In the genomic region with DNA sequence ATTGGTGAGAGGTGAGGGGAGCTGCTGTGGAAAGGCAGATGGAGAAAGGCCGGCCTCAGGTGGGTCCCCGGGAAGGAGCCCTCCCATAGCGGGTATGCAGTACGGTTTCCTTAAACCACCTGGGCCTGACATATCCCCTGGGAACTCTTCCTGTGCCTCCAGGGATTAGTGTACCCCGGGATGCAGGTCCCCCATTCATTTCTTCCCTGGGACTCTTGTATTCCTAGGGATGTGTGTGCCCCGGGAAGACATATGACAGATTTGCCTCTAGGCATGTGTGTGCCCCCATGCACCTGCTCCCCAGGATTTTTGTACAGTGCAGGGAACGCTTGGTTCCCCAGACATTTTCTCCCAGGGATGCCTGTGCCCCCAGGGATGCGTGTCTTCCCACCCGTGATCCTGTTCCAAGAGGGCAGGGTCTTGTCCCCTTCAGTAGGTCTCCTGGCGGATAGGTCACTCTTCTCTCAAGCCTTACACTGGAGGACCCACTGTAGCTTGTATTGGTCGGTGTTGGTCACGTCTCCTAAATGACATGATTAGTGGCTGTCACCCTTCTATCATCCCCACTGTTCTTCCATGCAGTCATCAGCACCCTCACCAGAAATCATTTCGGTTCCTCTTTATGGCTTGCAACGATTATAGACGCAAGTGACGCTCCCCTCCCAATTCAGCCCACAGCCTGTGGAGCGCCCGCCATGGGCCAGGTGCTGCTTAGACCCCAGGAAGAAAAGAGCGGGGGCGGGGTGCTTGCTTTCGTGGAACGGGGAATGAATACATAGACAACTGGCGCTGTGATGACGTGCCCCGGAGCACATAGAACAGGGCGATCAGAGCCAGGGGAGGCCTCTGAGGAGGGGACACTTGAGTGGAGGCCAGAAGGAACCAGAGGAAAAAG, we compare ENCODE assay signal across 9 cellular contexts. TPM values are rescaled to one million over a fixed set of nuclear protein-coding genes. Genes with fewer than 3 reads are reported as not detected.
DNase-seq lines count a peak whose midpoint lies in the region; ATAC-seq and TF ChIP-seq lines count a peak whose summit lies in the region.
"Had no signal": no experiment of that assay in that cellular context is flagged by ENCODE, and none has a peak within 500 bp of the region (broad histone marks: within the 10 kb centered on the region; RNA-seq: fewer than 3 reads in every experiment).

No MANE protein-coding gene starts in this region.

- POLR2A ChIA-PET in Caco-2 (lab: Charles Lee), result no interaction called here
- POLR2A ChIA-PET in WTC11 (lab: Charles Lee), result no interaction called here

- no peaks in the 10 kb centered on the region for H3K27me3 Mint-ChIP-seq in Caco-2 (ENCODE audit: insufficient read depth, unreplicated experiment)
- peaks cover 7% of the 10 kb centered on the region for H3K27me3 Mint-ChIP-seq in WTC11 (ENCODE audit: low read depth)

- intact Hi-C loops in Caco-2 (cut with micrococcal nuclease; ENCODE audit: unreplicated experiment) (no loop called here), left ventricle myocardium superior (cut with micrococcal nuclease) (no loop called here)

- DNase-seq in Caco-2, result no peak
- DNase-seq in WTC11 (ENCODE audit: low spot score), result no peak
- peak; percentile 66 for DNase-seq in left ventricle myocardium superior
- peak in 5 of 49 donors; percentile 4 to 26 (median 18) for DNase-seq in substantia nigra (lab: John Stamatoyannopoulos, UW)
- DNase-seq in NCI-H345 (lab: John Stamatoyannopoulos, UW), result no peak
- DNase-seq in effector CD8-positive, alpha-beta T cell (lab: John Stamatoyannopoulos, UW), result no peak

- BruUV-seq in Caco-2 (replicated peaks; lab: Mats Ljungman, UMichigan), result TSS peak; percentile 40

- H3K27ac ChIP-seq in substantia nigra (ENCODE audit: low read depth, low read length, poor library complexity, severe bottlenecking), result peak overlapping the region; percentile 67
- H3K27ac ChIP-seq: neutrophil had no signal

- H3K27me3 ChIP-seq in Caco-2 (replicated peaks; ENCODE audit: control insufficient read depth, insufficient read depth, low read length), result no peaks in the 10 kb centered on the region

- peak overlapping the region; percentile 83; the same call in 1 of the 2 replicates for H3K4me3 ChIP-seq in Caco-2 (ENCODE audit: low read depth, low read length)

- H3K27ac Mint-ChIP-seq in Caco-2 (ENCODE audit: unreplicated experiment) (no peak overlapping the region), WTC11 (no peak overlapping the region)

- H3K4me3 Mint-ChIP-seq in Caco-2 (ENCODE audit: unreplicated experiment) (peak overlapping the region; percentile 95), WTC11 (peak overlapping the region; percentile 63)

- H3K36me3 ChIP-seq in Caco-2 (ENCODE audit: control insufficient read depth, insufficient read depth, low read length), result no peaks in the 10 kb centered on the region
- H3K36me3 ChIP-seq: neutrophil had no signal

- peaks cover 10% of the 10 kb centered on the region; the same call in 1 of the 2 replicates for H3K4me1 ChIP-seq in Caco-2

- H3K9me3 Mint-ChIP-seq in Caco-2 (ENCODE audit: unreplicated experiment) (no peaks in the 10 kb centered on the region), WTC11 (no peaks in the 10 kb centered on the region)

- no peaks in the 10 kb centered on the region for H3K9me3 ChIP-seq in Caco-2
- H3K9me3 ChIP-seq: neutrophil had no signal

- TF ChIP-seq CTCF in Caco-2 (IDR thresholded peaks at IDR 0.05; ENCODE audit: insufficient read depth in 1 of 2, low read depth in 1 of 2, low read length in 1 of 2, severe bottlenecking in 1 of 2, unreplicated experiment in 1 of 2) (no peak), WTC11 (IDR thresholded peaks at IDR 0.05) (no peak)

- H3K4me1 Mint-ChIP-seq in Caco-2 (ENCODE audit: low read depth, unreplicated experiment), result peaks cover 6% of the 10 kb centered on the region
- H3K4me1 Mint-ChIP-seq in WTC11, result peaks cover 20% of the 10 kb centered on the region

- CTCF ChIA-PET in Caco-2 (lab: Charles Lee) (interaction anchor here (0.5 kb wide), 1 partner anchor 34 kb away, joined by 5 read pairs; no protein-coding TSS in a partner anchor), WTC11 (lab: Charles Lee) (interaction anchor here (1.5 to 3.3 kb wide), 2 partner anchors 32 to 60 kb away, joined by 3 to 9 read pairs; no protein-coding TSS in a partner anchor)

- ATAC-seq in GM19438 (IDR thresholded peaks at IDR 0.05; ENCODE audit: low read depth, unreplicated experiment) (peak; percentile 52), HG03442 (IDR thresholded peaks at IDR 0.05; ENCODE audit: unreplicated experiment) (peak; percentile 55), WTC11 (no peak), left ventricle myocardium superior (peak; percentile 1)

- H3K36me3 Mint-ChIP-seq in Caco-2 (ENCODE audit: insufficient read depth, unreplicated experiment) (no peaks in the 10 kb centered on the region), WTC11 (no peaks in the 10 kb centered on the region)

TF ChIP-seq in WTC11, 78 proteins besides CTCF, POLR2A, EP300 and RAD21 (continues in another document):
- TF ChIP-seq, protein P1, sequence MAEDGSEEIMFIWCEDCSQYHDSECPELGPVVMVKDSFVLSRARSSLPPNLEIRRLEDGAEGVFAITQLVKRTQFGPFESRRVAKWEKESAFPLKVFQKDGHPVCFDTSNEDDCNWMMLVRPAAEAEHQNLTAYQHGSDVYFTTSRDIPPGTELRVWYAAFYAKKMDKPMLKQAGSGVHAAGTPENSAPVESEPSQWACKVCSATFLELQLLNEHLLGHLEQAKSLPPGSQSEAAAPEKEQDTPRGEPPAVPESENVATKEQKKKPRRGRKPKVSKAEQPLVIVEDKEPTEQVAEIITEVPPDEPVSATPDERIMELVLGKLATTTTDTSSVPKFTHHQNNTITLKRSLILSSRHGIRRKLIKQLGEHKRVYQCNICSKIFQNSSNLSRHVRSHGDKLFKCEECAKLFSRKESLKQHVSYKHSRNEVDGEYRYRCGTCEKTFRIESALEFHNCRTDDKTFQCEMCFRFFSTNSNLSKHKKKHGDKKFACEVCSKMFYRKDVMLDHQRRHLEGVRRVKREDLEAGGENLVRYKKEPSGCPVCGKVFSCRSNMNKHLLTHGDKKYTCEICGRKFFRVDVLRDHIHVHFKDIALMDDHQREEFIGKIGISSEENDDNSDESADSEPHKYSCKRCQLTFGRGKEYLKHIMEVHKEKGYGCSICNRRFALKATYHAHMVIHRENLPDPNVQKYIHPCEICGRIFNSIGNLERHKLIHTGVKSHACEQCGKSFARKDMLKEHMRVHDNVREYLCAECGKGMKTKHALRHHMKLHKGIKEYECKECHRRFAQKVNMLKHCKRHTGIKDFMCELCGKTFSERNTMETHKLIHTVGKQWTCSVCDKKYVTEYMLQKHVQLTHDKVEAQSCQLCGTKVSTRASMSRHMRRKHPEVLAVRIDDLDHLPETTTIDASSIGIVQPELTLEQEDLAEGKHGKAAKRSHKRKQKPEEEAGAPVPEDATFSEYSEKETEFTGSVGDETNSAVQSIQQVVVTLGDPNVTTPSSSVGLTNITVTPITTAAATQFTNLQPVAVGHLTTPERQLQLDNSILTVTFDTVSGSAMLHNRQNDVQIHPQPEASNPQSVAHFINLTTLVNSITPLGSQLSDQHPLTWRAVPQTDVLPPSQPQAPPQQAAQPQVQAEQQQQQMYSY (CRISPR knock-in tag; IDR thresholded peaks at IDR 0.05), result no peak
- TF ChIP-seq TEAD1 (CRISPR knock-in tag; IDR thresholded peaks at IDR 0.05), result no peak
- TF ChIP-seq, protein P2, sequence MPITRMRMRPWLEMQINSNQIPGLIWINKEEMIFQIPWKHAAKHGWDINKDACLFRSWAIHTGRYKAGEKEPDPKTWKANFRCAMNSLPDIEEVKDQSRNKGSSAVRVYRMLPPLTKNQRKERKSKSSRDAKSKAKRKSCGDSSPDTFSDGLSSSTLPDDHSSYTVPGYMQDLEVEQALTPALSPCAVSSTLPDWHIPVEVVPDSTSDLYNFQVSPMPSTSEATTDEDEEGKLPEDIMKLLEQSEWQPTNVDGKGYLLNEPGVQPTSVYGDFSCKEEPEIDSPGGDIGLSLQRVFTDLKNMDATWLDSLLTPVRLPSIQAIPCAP (CRISPR knock-in tag; IDR thresholded peaks at IDR 0.05), result no peak
- no peak for TF ChIP-seq TP53 (CRISPR knock-in tag; IDR thresholded peaks at IDR 0.05)
- TF ChIP-seq, protein P3, sequence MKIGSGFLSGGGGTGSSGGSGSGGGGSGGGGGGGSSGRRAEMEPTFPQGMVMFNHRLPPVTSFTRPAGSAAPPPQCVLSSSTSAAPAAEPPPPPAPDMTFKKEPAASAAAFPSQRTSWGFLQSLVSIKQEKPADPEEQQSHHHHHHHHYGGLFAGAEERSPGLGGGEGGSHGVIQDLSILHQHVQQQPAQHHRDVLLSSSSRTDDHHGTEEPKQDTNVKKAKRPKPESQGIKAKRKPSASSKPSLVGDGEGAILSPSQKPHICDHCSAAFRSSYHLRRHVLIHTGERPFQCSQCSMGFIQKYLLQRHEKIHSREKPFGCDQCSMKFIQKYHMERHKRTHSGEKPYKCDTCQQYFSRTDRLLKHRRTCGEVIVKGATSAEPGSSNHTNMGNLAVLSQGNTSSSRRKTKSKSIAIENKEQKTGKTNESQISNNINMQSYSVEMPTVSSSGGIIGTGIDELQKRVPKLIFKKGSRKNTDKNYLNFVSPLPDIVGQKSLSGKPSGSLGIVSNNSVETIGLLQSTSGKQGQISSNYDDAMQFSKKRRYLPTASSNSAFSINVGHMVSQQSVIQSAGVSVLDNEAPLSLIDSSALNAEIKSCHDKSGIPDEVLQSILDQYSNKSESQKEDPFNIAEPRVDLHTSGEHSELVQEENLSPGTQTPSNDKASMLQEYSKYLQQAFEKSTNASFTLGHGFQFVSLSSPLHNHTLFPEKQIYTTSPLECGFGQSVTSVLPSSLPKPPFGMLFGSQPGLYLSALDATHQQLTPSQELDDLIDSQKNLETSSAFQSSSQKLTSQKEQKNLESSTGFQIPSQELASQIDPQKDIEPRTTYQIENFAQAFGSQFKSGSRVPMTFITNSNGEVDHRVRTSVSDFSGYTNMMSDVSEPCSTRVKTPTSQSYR (CRISPR knock-in tag; IDR thresholded peaks at IDR 0.05), result no peak
- TF ChIP-seq, protein P4, sequence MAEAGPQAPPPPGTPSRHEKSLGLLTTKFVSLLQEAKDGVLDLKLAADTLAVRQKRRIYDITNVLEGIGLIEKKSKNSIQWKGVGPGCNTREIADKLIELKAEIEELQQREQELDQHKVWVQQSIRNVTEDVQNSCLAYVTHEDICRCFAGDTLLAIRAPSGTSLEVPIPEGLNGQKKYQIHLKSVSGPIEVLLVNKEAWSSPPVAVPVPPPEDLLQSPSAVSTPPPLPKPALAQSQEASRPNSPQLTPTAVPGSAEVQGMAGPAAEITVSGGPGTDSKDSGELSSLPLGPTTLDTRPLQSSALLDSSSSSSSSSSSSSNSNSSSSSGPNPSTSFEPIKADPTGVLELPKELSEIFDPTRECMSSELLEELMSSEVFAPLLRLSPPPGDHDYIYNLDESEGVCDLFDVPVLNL (CRISPR knock-in tag; IDR thresholded peaks at IDR 0.05; ENCODE audit: borderline replicate concordance, low read depth), result no peak
- TF ChIP-seq NR3C1 (CRISPR knock-in tag; conservative IDR thresholded peaks at IDR 0.05; ENCODE audit: low read depth), result no peak
- TF ChIP-seq ZNF396 (CRISPR knock-in tag; IDR thresholded peaks at IDR 0.05; ENCODE audit: borderline replicate concordance), result no peak
- TF ChIP-seq MXD4 (CRISPR knock-in tag; IDR thresholded peaks at IDR 0.05; ENCODE audit: borderline replicate concordance), result no peak
- no peak for TF ChIP-seq ZNF121 (CRISPR knock-in tag; IDR thresholded peaks at IDR 0.05)

RNA-seq across cellular contexts. Expression of a gene that starts 1.3 kb away (rescaled TPM):
- total RNA-seq in Caco-2 (2022) (26.8 and 28.8 TPM in 2 replicates), WTC11 (2021) (3.3 to 5.0 TPM (median 4.9 TPM) in 3 replicates), left ventricle myocardium superior (183 TPM)
